In genomic region chr9:98943682-98944129, GRCh38 we compare ENCODE assay signal across 8 cellular contexts. TPM values are rescaled to one million over a fixed set of nuclear protein-coding genes. Genes with fewer than 3 reads are reported as not detected.
DNase-seq lines count a peak whose midpoint lies in the region; ATAC-seq and TF ChIP-seq lines count a peak whose summit lies in the region.

TSS of gene COL15A1 (plus strand) at chr9:98943907. CDS start at chr9:98944062, 155 bp downstream.

- in situ Hi-C loops in GM13977 (cut with MboI; ENCODE audit: low pct_unique_long_range_greater_than_20kb, low sequenced_read_pairs, unreplicated experiment) = no loop called here

- H3K27ac ChIP-seq in SJSA1 = no peak within 1 kb of the TSS
- H3K27ac ChIP-seq in gastroesophageal sphincter = peak within 1 kb of the TSS; percentile 74 to 97 (median 88)

- DNase-seq in EL = peak; percentile 23
- no peak for DNase-seq in SJSA1 (ENCODE audit: low read depth in 1 of 2, low spot score in 2 of 2)
- DNase-seq in posterior vena cava (ENCODE audit: low spot score) = peak; percentile 83
- no peak for DNase-seq in GM13977 (ENCODE audit: low spot score)
- DNase-seq in KG1 (lab: John Stamatoyannopoulos, UW) = no peak
- DNase-seq in HuH-7.5 (ENCODE audit: low spot score) = no peak

- TF ChIP-seq POLR2A in gastroesophageal sphincter (IDR thresholded peaks at IDR 0.05) = peak in 1 of 2 donors; percentile 33

- TF ChIP-seq EP300 in gastroesophageal sphincter (IDR thresholded peaks at IDR 0.05) = no peak

- no peaks in the 10 kb centered on the region for H3K36me3 ChIP-seq in SJSA1
- H3K36me3 ChIP-seq in gastroesophageal sphincter = no peaks in the 10 kb centered on the region

- ATAC-seq in gastroesophageal sphincter (peak; percentile 76), HG02678 (IDR thresholded peaks at IDR 0.05; ENCODE audit: unreplicated experiment) (no peak)

- no peaks in the 10 kb centered on the region for H3K9me3 ChIP-seq in SJSA1 (replicated peaks)
- no peaks in the 10 kb centered on the region for H3K9me3 ChIP-seq in gastroesophageal sphincter

- H3K4me1 ChIP-seq in SJSA1 (replicated peaks) = peaks cover 14% of the 10 kb centered on the region
- peaks cover 0 to 90% (median 0%) of the 10 kb centered on the region in 3 donors for H3K4me1 ChIP-seq in gastroesophageal sphincter

- peak within 1 kb of the TSS; percentile 19 for H3K4me3 ChIP-seq in SJSA1
- peak within 1 kb of the TSS; percentile 68 to 87 for H3K4me3 ChIP-seq in gastroesophageal sphincter

- peak in 2 of 4 experiments; percentile 8 to 18 for TF ChIP-seq CTCF in gastroesophageal sphincter (IDR thresholded peaks at IDR 0.05)
- no peak for TF ChIP-seq CTCF in GM13977 (IDR thresholded peaks at IDR 0.05; ENCODE audit: extremely low read depth, insufficient read depth, missing control alignments)

- H3K27me3 ChIP-seq in SJSA1 (replicated peaks) = peaks cover 45% of the 10 kb centered on the region
- H3K27me3 ChIP-seq in gastroesophageal sphincter = no peaks in the 10 kb centered on the region

- 0% methylated on average over 1 of the region's 65 CpGs; no CpG with 5 or more reads in 1 of the 2 donors for WGBS in gastroesophageal sphincter (ENCODE audit: low coverage in 1 of 2), 2 donors

- intact Hi-C loops in posterior vena cava (cut with DNase I) = loop anchor here in 1 of 2 donors (5.0 kb wide), 1 partner anchor 54 kb away; no protein-coding TSS in a partner anchor

RNA-seq across cellular contexts. Expression of gene COL15A1, which starts in this region (rescaled TPM):
- total RNA-seq in SJSA1 (2014; rRNA removed; shearing (Covaris generic)) = 0.22 and 0.50 TPM in 2 replicates
- total RNA-seq in gastroesophageal sphincter = 100 to 1,000 TPM in 2 of 4 donors, 10 to 100 TPM in 2; 80.5 to 256 (median 97.2) TPM
- total RNA-seq in posterior vena cava = 100 to 1,000 TPM; 126 to 129 TPM

Comparison
In these comparisons a context has a peak if more than half of its experiments do, and no peak if none do; other contexts are left out.
1. RNA of gene COL15A1 (total RNA-seq): 126 to 129 TPM in posterior vena cava and 80.5 to 256 TPM in gastroesophageal sphincter; 0.22 to 0.50 TPM in SJSA1; every median in the first group is over 10 times any median in the second.
2. DNase-seq: peak in EL (single experiment) and posterior vena cava (single experiment); none in SJSA1 (0 of 2), GM13977 (single experiment), KG1 (single experiment) and HuH-7.5 (single experiment).